Comparison of ENCODE assay signal across 1 cellular context in the genomic region with DNA sequence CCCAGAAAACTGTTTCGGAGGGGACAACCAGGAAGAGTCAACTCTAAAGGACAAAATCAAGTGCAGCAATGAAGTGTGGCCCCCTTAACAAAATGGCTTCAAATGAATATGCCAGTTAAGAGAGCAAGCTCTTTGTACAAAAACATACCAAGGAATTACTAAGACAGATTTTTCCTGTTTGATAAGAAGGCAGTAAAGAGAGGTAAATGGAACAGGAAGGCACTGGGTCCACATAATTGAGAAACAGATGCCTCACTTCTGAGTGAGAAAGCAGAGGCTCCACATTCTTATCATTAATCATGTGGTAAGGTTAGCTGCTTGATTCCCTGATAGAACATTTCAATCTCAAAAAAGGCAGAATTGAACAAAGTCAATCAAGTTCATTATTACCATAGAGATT.
TF ChIP-seq lines count a peak whose summit lies in the region.

No MANE protein-coding gene starts in this region.

TF ChIP-seq in HepG2, 621 proteins besides CTCF, POLR2A, EP300 and RAD21:
- TF ChIP-seq MBNL3 (CRISPR knock-in tag; conservative IDR thresholded peaks at IDR 0.05), result no peak
- no peak for TF ChIP-seq YEATS2 (CRISPR knock-in tag; IDR thresholded peaks at IDR 0.05; ENCODE audit: borderline replicate concordance)
- no peak for TF ChIP-seq ZNF609 (CRISPR knock-in tag; IDR thresholded peaks at IDR 0.05; ENCODE audit: borderline replicate concordance)
- TF ChIP-seq ZNF761 (CRISPR knock-in tag; conservative IDR thresholded peaks at IDR 0.05), result no peak
- TF ChIP-seq, protein P1, sequence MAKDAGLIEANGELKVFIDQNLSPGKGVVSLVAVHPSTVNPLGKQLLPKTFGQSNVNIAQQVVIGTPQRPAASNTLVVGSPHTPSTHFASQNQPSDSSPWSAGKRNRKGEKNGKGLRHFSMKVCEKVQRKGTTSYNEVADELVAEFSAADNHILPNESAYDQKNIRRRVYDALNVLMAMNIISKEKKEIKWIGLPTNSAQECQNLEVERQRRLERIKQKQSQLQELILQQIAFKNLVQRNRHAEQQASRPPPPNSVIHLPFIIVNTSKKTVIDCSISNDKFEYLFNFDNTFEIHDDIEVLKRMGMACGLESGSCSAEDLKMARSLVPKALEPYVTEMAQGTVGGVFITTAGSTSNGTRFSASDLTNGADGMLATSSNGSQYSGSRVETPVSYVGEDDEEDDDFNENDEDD (CRISPR knock-in tag; IDR thresholded peaks at IDR 0.05; ENCODE audit: borderline replicate concordance), result no peak
- no peak for TF ChIP-seq GMEB2 (CRISPR knock-in tag; IDR thresholded peaks at IDR 0.05; ENCODE audit: low read depth)
- TF ChIP-seq HES4 (CRISPR knock-in tag; IDR thresholded peaks at IDR 0.05; ENCODE audit: borderline replicate concordance), result no peak
- TF ChIP-seq ZNF552 (CRISPR knock-in tag; IDR thresholded peaks at IDR 0.05; ENCODE audit: borderline replicate concordance), result no peak
- TF ChIP-seq U2AF2 (IDR thresholded peaks at IDR 0.05; ENCODE audit: low read depth, low read length), result no peak
- TF ChIP-seq TBL1XR1 (IDR thresholded peaks at IDR 0.05; ENCODE audit: borderline replicate concordance, low read length, partially characterized antibody), result no peak
- TF ChIP-seq, protein P2, sequence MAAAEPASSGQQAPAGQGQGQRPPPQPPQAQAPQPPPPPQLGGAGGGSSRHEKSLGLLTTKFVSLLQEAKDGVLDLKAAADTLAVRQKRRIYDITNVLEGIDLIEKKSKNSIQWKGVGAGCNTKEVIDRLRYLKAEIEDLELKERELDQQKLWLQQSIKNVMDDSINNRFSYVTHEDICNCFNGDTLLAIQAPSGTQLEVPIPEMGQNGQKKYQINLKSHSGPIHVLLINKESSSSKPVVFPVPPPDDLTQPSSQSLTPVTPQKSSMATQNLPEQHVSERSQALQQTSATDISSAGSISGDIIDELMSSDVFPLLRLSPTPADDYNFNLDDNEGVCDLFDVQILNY (CRISPR knock-in tag; conservative IDR thresholded peaks at IDR 0.05), result no peak
- TF ChIP-seq ETV5 (CRISPR knock-in tag; IDR thresholded peaks at IDR 0.05; ENCODE audit: borderline replicate concordance), result no peak
- TF ChIP-seq ATM (IDR thresholded peaks at IDR 0.05; ENCODE audit: borderline replicate concordance), result no peak
- no peak for TF ChIP-seq RFX5 (IDR thresholded peaks at IDR 0.05; ENCODE audit: low read depth, low read length)
- TF ChIP-seq HDAC1 (CRISPR knock-in tag; IDR thresholded peaks at IDR 0.05), result no peak
- no peak for TF ChIP-seq RBAK (CRISPR knock-in tag; IDR thresholded peaks at IDR 0.05)
- TF ChIP-seq, protein P3, sequence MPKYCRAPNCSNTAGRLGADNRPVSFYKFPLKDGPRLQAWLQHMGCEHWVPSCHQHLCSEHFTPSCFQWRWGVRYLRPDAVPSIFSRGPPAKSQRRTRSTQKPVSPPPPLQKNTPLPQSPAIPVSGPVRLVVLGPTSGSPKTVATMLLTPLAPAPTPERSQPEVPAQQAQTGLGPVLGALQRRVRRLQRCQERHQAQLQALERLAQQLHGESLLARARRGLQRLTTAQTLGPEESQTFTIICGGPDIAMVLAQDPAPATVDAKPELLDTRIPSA (CRISPR knock-in tag; IDR thresholded peaks at IDR 0.05; ENCODE audit: borderline replicate concordance), result no peak
- TF ChIP-seq, protein P4, sequence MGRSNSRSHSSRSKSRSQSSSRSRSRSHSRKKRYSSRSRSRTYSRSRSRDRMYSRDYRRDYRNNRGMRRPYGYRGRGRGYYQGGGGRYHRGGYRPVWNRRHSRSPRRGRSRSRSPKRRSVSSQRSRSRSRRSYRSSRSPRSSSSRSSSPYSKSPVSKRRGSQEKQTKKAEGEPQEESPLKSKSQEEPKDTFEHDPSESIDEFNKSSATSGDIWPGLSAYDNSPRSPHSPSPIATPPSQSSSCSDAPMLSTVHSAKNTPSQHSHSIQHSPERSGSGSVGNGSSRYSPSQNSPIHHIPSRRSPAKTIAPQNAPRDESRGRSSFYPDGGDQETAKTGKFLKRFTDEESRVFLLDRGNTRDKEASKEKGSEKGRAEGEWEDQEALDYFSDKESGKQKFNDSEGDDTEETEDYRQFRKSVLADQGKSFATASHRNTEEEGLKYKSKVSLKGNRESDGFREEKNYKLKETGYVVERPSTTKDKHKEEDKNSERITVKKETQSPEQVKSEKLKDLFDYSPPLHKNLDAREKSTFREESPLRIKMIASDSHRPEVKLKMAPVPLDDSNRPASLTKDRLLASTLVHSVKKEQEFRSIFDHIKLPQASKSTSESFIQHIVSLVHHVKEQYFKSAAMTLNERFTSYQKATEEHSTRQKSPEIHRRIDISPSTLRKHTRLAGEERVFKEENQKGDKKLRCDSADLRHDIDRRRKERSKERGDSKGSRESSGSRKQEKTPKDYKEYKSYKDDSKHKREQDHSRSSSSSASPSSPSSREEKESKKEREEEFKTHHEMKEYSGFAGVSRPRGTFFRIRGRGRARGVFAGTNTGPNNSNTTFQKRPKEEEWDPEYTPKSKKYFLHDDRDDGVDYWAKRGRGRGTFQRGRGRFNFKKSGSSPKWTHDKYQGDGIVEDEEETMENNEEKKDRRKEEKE (IDR thresholded peaks at IDR 0.05), result no peak
- TF ChIP-seq HHEX (CRISPR knock-in tag; IDR thresholded peaks at IDR 0.05), result no peak
